In the genomic region with DNA sequence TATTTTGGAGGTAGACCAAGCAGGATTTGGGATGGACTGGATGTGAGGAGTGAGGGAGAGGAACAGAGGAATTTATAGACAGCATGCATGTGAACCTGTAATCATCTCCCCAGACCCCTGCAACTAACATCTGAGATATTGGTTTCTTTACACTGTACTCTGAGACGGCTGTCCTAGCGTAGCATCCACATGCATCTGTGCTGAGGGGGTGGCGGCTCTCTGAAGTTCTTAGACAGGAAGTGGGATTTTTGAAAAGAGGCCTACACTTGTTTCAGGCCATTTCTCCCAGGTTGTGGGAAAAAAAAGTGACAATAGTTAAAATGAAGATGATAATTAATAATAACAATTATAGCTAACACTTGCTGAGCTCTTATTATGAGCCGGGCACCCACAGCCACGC, we compare ENCODE assay signal across 17 cellular contexts.
A peak's percentile ranks its signal among the peaks of the same experiment; 100 is the strongest.
DNase-seq lines count a peak whose midpoint lies in the region; ATAC-seq and TF ChIP-seq lines count a peak whose summit lies in the region.
"Had no signal": no experiment of that assay in that cellular context is flagged by ENCODE, and none has a peak within 500 bp of the region (broad histone marks: within the 10 kb centered on the region; RNA-seq: fewer than 3 reads in every experiment).

No MANE protein-coding gene starts in this region.

- no peaks in the 10 kb centered on the region for H4K20me1 ChIP-seq in Loucy (ENCODE audit: insufficient read depth, low read length, poor library complexity, severe bottlenecking)
- H4K20me1 ChIP-seq: BLaER1 had no signal

- no peak for TF ChIP-seq CTCF in GM12865 (IDR thresholded peaks at IDR 0.05; ENCODE audit: insufficient read depth, low read depth, low read length, missing control alignments)
- no peak for TF ChIP-seq CTCF in Loucy (conservative IDR thresholded peaks at IDR 0.05; ENCODE audit: low read length)

- H3K27me3 ChIP-seq in Loucy (ENCODE audit: insufficient read depth, low read length, poor library complexity, severe bottlenecking) = no peaks in the 10 kb centered on the region
- no peaks in the 10 kb centered on the region for H3K27me3 ChIP-seq in mesendoderm (ENCODE audit: insufficient read depth, low read length, poor library complexity)
- H3K27me3 ChIP-seq: BLaER1 had no signal

- H3K4me3 Mint-ChIP-seq in activated CD4-positive, alpha-beta T cell treated with anti-CD3 and anti-CD28 coated beads, Interleukin-2, amount 10 ng/mL, durations not matched to agents 7 days and 5 days = no peak overlapping the region
- H3K4me3 Mint-ChIP-seq: CD14-positive monocyte; CD4-positive, alpha-beta memory T cell; IgD-negative memory B cell had no signal

- peak overlapping the region; percentile 47 for H2AK5ac ChIP-seq in mesendoderm (ENCODE audit: low read length)

- no peaks in the 10 kb centered on the region for H3K9me3 ChIP-seq in Loucy (ENCODE audit: insufficient read depth, low read depth, low read length)
- H3K9me3 ChIP-seq: A549, BLaER1, HAP-1 had no signal

- peak overlapping the region; percentile 41 for H3K4ac ChIP-seq in mesendoderm (ENCODE audit: low read depth, low read length)

- H3K23ac ChIP-seq in mesendoderm (ENCODE audit: low read length) = no peak overlapping the region

- no peak overlapping the region for H3K4me2 ChIP-seq in Loucy (ENCODE audit: low read depth, low read length, poor library complexity, severe bottlenecking)
- no peak overlapping the region for H3K4me2 ChIP-seq in mesendoderm (ENCODE audit: low read length)
- H3K4me2 ChIP-seq: A549, BLaER1 had no signal

- H3K4me3 ChIP-seq in GM12865 (ENCODE audit: low read depth, low read length) (no peak overlapping the region), Loucy (ENCODE audit: low read length, poor library complexity, severe bottlenecking) (no peak overlapping the region), mesendoderm (ENCODE audit: low read length) (no peak overlapping the region)
- H3K4me3 ChIP-seq: A549, BLaER1, GM12878, HAP-1 had no signal

- no peak overlapping the region for H3K27ac ChIP-seq in mesendoderm (ENCODE audit: low read depth, low read length)
- H3K27ac ChIP-seq: A549, BLaER1 had no signal

- no peaks in the 10 kb centered on the region for H3F3A ChIP-seq in Loucy (ENCODE audit: low read depth)

- no peak for ATAC-seq in GM21447 (IDR thresholded peaks at IDR 0.05; ENCODE audit: unreplicated experiment)
- ATAC-seq: A549, GM12878 had no signal

- H3K9ac ChIP-seq in Loucy (ENCODE audit: low read depth, low read length, poor library complexity, severe bottlenecking) = no peak overlapping the region
- no peak overlapping the region for H3K9ac ChIP-seq in mesendoderm (ENCODE audit: low read length)
- H3K9ac ChIP-seq: BLaER1 had no signal

- CTCF ChIA-PET in activated CD4-positive, alpha-beta T cell treated with anti-CD3 and anti-CD28 coated beads, Interleukin-2, amount 10 ng/mL, durations not matched to agents 7 days and 5 days (lab: Charles Lee) = interaction anchor here (1.7 kb wide), 1 partner anchor 12 kb away, joined by 4 read pairs; no protein-coding TSS in a partner anchor

- peak overlapping the region; percentile 36; the same call in 1 of the 2 replicates for H2AFZ ChIP-seq in Loucy (ENCODE audit: low read length)

- peak overlapping the region; percentile 88 for H3K56ac ChIP-seq in mesendoderm (ENCODE audit: low read length)

- H3K27ac Mint-ChIP-seq in activated CD4-positive, alpha-beta T cell treated with anti-CD3 and anti-CD28 coated beads, Interleukin-2, amount 10 ng/mL, durations not matched to agents 7 days and 5 days = no peak overlapping the region
- H3K27ac Mint-ChIP-seq: CD4-positive, alpha-beta memory T cell had no signal

- no peaks in the 10 kb centered on the region for H3K79me1 ChIP-seq in mesendoderm (ENCODE audit: low read length)

- no peaks in the 10 kb centered on the region for H3K27me3 Mint-ChIP-seq in activated CD4-positive, alpha-beta T cell treated with anti-CD3 and anti-CD28 coated beads, Interleukin-2, amount 10 ng/mL, durations not matched to agents 7 days and 5 days
- H3K27me3 Mint-ChIP-seq: IgD-negative memory B cell had no signal

- peak overlapping the region; percentile 30 for H2BK120ac ChIP-seq in mesendoderm (ENCODE audit: low read depth, low read length)

- H3K4me1 ChIP-seq in Loucy (ENCODE audit: insufficient read depth, low read length, poor library complexity, severe bottlenecking) = no peaks in the 10 kb centered on the region
- H3K4me1 ChIP-seq in mesendoderm (ENCODE audit: control insufficient read depth, low read depth, low read length) = peaks cover 9% of the 10 kb centered on the region
- H3K4me1 ChIP-seq: BLaER1, HAP-1 had no signal

- H3K36me3 ChIP-seq in Loucy (ENCODE audit: insufficient read depth, low read length) (no peaks in the 10 kb centered on the region), mesendoderm (ENCODE audit: control insufficient read depth, insufficient read depth, low read length) (no peaks in the 10 kb centered on the region)
- H3K36me3 ChIP-seq: BLaER1, HAP-1 had no signal

- DNase-seq in GM12865 (ENCODE audit: low read depth) = peak; percentile 6
- no peak for DNase-seq in mesendoderm
- no peak for DNase-seq in NCI-H1930 (lab: John Stamatoyannopoulos, UW)
- DNase-seq in stimulated activated naive CD4-positive, alpha-beta T cell treated with Interleukin-2 at 50 U/mL for 16 hours (lab: John Stamatoyannopoulos, UW) = no peak
- DNase-seq in activated CD4-positive, alpha-beta T cell treated with anti-CD3 and anti-CD28 coated beads, Interleukin-2, amount 10 ng/mL, durations not matched to agents 7 days and 5 days = no peak
- DNase-seq: CD4-positive, alpha-beta memory T cell; DMS153; DMS79; GF-D8 had no signal

- H2BK15ac ChIP-seq in mesendoderm (replicated peaks; ENCODE audit: low read depth) = no peak overlapping the region

- no peak overlapping the region for H4K5ac ChIP-seq in mesendoderm (ENCODE audit: low read length)

- peaks cover 4% of the 10 kb centered on the region for H3K9me3 Mint-ChIP-seq in activated CD4-positive, alpha-beta T cell treated with anti-CD3 and anti-CD28 coated beads, Interleukin-2, amount 10 ng/mL, durations not matched to agents 7 days and 5 days

- no CpG with 5 or more reads among the region's 5 CpGs for WGBS in mesendoderm (ENCODE audit: extremely low coverage, insufficient coverage, low lambda C conversion rate)

- no peak overlapping the region for H4K8ac ChIP-seq in mesendoderm (ENCODE audit: low read depth, low read length)

- no peaks in the 10 kb centered on the region for H3K9me2 ChIP-seq in Loucy (replicated peaks; ENCODE audit: low read depth, low read length)

- POLR2A ChIA-PET in activated CD4-positive, alpha-beta T cell treated with anti-CD3 and anti-CD28 coated beads, Interleukin-2, amount 10 ng/mL, durations not matched to agents 7 days and 5 days (lab: Charles Lee) = no interaction called here

- H3K79me2 ChIP-seq in Loucy (ENCODE audit: insufficient read depth, low read length) (no peaks in the 10 kb centered on the region), mesendoderm (ENCODE audit: control insufficient read depth, insufficient read depth, low read length) (no peaks in the 10 kb centered on the region)

- no peaks in the 10 kb centered on the region for H3K36me3 Mint-ChIP-seq in activated CD4-positive, alpha-beta T cell treated with anti-CD3 and anti-CD28 coated beads, Interleukin-2, amount 10 ng/mL, durations not matched to agents 7 days and 5 days (ENCODE audit: low read depth)
- H3K36me3 Mint-ChIP-seq: CD14-positive monocyte; CD4-positive, alpha-beta memory T cell had no signal

- H2BK5ac ChIP-seq in mesendoderm (ENCODE audit: low read length) = peak overlapping the region; percentile 94

- no peaks in the 10 kb centered on the region for H3K4me1 Mint-ChIP-seq in activated CD4-positive, alpha-beta T cell treated with anti-CD3 and anti-CD28 coated beads, Interleukin-2, amount 10 ng/mL, durations not matched to agents 7 days and 5 days
- H3K4me1 Mint-ChIP-seq: CD14-positive monocyte; CD4-positive, alpha-beta memory T cell had no signal

- H3K18ac ChIP-seq in mesendoderm (ENCODE audit: low read length) = no peak overlapping the region
